Comparison of ENCODE assay signal across 1 cellular context in the genomic region with DNA sequence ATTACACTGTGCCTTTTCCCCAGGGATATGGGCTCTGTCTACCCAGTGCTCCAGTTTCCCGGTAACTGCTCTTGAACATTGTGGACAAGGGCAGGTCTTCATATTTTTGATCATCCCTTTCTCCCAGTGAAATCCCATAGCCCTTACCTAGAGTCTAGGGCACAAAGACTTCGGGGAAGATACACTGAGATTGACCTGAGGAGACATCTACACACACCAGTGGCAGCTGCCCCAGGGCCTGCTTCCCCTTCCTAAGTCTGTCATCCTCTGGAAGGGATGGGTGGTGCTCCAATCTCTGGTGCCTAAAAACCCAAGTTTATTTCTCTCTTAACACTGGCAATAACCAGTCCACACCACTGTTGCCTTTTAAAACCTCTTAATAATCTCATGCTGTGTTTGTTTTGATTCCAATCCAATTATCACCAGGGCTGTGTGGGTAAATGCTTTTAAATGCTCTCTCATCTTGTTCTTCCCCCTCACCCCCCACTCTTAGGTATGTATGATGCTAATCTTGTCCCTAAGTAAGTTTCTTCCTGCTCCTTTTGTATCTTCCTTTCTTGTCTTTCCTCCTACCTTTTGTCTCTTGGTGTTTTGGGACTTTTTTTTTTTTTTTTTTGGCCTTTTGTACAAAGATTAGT.
TF ChIP-seq lines count a peak whose summit lies in the region.

No MANE protein-coding gene starts in this region.

TF ChIP-seq in HEK293, 187 proteins besides CTCF, POLR2A, EP300 and RAD21:
- TF ChIP-seq, protein P1, sequence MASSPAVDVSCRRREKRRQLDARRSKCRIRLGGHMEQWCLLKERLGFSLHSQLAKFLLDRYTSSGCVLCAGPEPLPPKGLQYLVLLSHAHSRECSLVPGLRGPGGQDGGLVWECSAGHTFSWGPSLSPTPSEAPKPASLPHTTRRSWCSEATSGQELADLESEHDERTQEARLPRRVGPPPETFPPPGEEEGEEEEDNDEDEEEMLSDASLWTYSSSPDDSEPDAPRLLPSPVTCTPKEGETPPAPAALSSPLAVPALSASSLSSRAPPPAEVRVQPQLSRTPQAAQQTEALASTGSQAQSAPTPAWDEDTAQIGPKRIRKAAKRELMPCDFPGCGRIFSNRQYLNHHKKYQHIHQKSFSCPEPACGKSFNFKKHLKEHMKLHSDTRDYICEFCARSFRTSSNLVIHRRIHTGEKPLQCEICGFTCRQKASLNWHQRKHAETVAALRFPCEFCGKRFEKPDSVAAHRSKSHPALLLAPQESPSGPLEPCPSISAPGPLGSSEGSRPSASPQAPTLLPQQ (tag by site-specific recombination; IDR thresholded peaks at IDR 0.05), result peak; percentile 53; the same call in 1 of the 2 replicates
- TF ChIP-seq ZNF654 (tag by site-specific recombination; IDR thresholded peaks at IDR 0.05; ENCODE audit: low read depth) (0 out of 2 replicates have a peak, but pooled peaks have one; percentile 1), IKZF3 (tag by site-specific recombination; IDR thresholded peaks at IDR 0.05) (0 out of 2 replicates have a peak, but pooled peaks have one; percentile 18), ZNF398 (tag by site-specific recombination; IDR thresholded peaks at IDR 0.05) (peak; percentile 80), EGR2 (tag by site-specific recombination; IDR thresholded peaks at IDR 0.05; ENCODE audit: low read depth) (peak; percentile 42; the same call in 1 of the 2 replicates), OSR2 (tag by site-specific recombination; IDR thresholded peaks at IDR 0.05) (peak; percentile 23; the same call in 1 of the 2 replicates)
TF ChIP-seq in HEK293: peak in this region for 6; not testable (repeated sequence) for 181.
